Comparison of ENCODE assay signal across 1 cellular context in the genomic region with DNA sequence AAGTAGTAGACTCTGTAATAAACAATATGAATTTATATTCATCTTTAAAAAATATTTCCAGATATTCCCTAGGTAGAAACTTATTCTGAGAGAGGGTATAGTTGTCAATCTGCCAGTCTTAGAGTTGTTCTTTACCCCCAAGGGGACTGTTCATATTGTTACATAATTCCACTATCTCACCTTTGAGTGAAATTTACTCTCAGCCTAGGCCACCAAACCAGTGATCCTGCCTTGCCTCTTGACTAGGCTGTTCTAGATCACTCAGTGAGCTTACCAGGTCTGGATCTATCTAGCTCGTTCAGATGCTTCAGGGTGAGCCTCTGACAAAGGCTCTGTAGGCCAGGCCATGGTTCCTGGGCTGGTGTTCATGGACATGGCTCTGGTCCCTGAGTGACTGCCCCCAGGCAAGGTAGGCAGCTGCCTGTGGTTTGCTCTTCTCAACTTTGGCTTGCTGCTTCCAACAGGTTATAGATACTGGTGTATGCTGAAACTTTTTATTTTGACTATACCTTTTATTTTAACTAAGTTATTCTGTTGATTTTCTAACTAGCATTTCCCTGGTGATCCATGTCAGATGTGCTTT.
TF ChIP-seq lines count a peak whose summit lies in the region.

No MANE protein-coding gene starts in this region.

TF ChIP-seq in IMR-90, 13 proteins besides CTCF, POLR2A, EP300 and RAD21:
- no peak for TF ChIP-seq MAZ (IDR thresholded peaks at IDR 0.05; ENCODE audit: borderline replicate concordance, low read depth, low read length)
- TF ChIP-seq MAFK (IDR thresholded peaks at IDR 0.05; ENCODE audit: low read depth, low read length), result no peak
- no peak for TF ChIP-seq RFX5 (IDR thresholded peaks at IDR 0.05; ENCODE audit: low read depth, low read length)
- TF ChIP-seq, protein P1, sequence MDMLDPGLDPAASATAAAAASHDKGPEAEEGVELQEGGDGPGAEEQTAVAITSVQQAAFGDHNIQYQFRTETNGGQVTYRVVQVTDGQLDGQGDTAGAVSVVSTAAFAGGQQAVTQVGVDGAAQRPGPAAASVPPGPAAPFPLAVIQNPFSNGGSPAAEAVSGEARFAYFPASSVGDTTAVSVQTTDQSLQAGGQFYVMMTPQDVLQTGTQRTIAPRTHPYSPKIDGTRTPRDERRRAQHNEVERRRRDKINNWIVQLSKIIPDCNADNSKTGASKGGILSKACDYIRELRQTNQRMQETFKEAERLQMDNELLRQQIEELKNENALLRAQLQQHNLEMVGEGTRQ (IDR thresholded peaks at IDR 0.05; ENCODE audit: low read depth, low read length), result no peak
